In genomic region chr7:140972344-140972743, GRCh38 we compare ENCODE assay signal across 17 cellular contexts.
"Had no signal": no experiment of that assay in that cellular context is flagged by ENCODE, and none has a peak within 500 bp of the region (broad histone marks: within the 10 kb centered on the region; RNA-seq: fewer than 3 reads in every experiment).

No MANE protein-coding gene starts in this region.

- H3K4me1 ChIP-seq: SJSA1 had no signal

- H3K4me2 ChIP-seq: KMS-11 had no signal

- H3K36me3 ChIP-seq: SJSA1 had no signal

- H3K4me3 ChIP-seq: K562, SJSA1, SK-N-MC had no signal

- DNase-seq: Kasumi-1; MM.1S; NCI-H1092 treated with DMSO at 0.1 percent for 48 hours; NCI-H1436; NCI-H187; NCI-H345; NCI-H446 treated with DMSO at 0.1 percent for 48 hours; NK-92 treated with Interleukin-12 subunit alpha and Interleukin-12 subunit beta, amount 100 ng/mL, for 24 hours; OCI-M1; Right ventricle myocardium superior; RPMI8226; SIG-M5 had no signal

- H3K9me3 ChIP-seq: SJSA1 had no signal

- H3K27ac ChIP-seq: KMS-11, SJSA1, SK-N-MC had no signal

- FAIRE-seq: K562, RCC 7860 had no signal

- H3K27me3 ChIP-seq: SJSA1 had no signal
